In genomic region chr16:50668368-50669008, GRCh38 we compare ENCODE assay signal across 11 cellular contexts. TPM values are rescaled to one million over a fixed set of nuclear protein-coding genes. Genes with fewer than 3 reads are reported as not detected.
DNase-seq lines count a peak whose midpoint lies in the region; ATAC-seq lines count a peak whose summit lies in the region.
"Had no signal": no experiment of that assay in that cellular context is flagged by ENCODE, and none has a peak within 500 bp of the region (broad histone marks: within the 10 kb centered on the region; RNA-seq: fewer than 3 reads in every experiment).

No MANE protein-coding gene starts in this region.

- peak; percentile 12 for DNase-seq in NCI-H2227 treated with DMSO at 0.1 percent for 48 hours (lab: John Stamatoyannopoulos, UW)
- DNase-seq in NCI-H2227 (lab: John Stamatoyannopoulos, UW; ENCODE audit: unreplicated experiment): no peak
- peak; percentile 33 for DNase-seq in NCI-H69 (lab: John Stamatoyannopoulos, UW)
- DNase-seq in pons (ENCODE audit: low spot score): peak; percentile 32
- DNase-seq in NCI-H524 (lab: John Stamatoyannopoulos, UW): no peak
- DNase-seq in HK-2 (ENCODE audit: unreplicated experiment): no peak
- DNase-seq: activated CD8-positive, alpha-beta memory T cell treated with anti-CD3 and anti-CD28 coated beads, Interleukin-2, amount 50 U/mL, for 4 hours; HCEC 1CT; stimulated activated naive CD8-positive, alpha-beta T cell treated with anti-CD3 and anti-CD28 coated beads, Interleukin-15, Interleukin-2, amounts not matched to agents 100 U/mL and 50 U/mL, for 24 hours had no signal

- ATAC-seq in esophagus mucosa: peak; percentile 60
- ATAC-seq in GM18868 (IDR thresholded peaks at IDR 0.05; ENCODE audit: unreplicated experiment): no peak
- ATAC-seq: stimulated activated naive CD8-positive, alpha-beta T cell treated with anti-CD3 and anti-CD28 coated beads, Interleukin-15, Interleukin-2, amounts not matched to agents 100 U/mL and 50 U/mL, for 24 hours had no signal

RNA-seq across cellular contexts. Expression of gene SNX20, which starts 12.6 kb away (rescaled TPM):
- total RNA-seq in esophagus mucosa: 0.76 TPM

RNA-seq across cellular contexts. Expression of gene NOD2, which starts 24.9 kb away (rescaled TPM):
- 15.4 TPM for total RNA-seq in esophagus mucosa

Comparison
In these comparisons a context has a peak if more than half of its experiments do, and no peak if none do; other contexts are left out.
1. DNase-seq: peak in NCI-H2227 treated with DMSO at 0.1 percent for 48 hours (single experiment), NCI-H69 (single experiment) and pons (single experiment); none in NCI-H2227 (single experiment), NCI-H524 (0 of 2) and HK-2 (single experiment).